In genomic region chr2:74834806-74835755, GRCh38 we compare ENCODE assay signal across 8 cellular contexts. TPM values are rescaled to one million over a fixed set of nuclear protein-coding genes. Genes with fewer than 3 reads are reported as not detected.
DNase-seq lines count a peak whose midpoint lies in the region; ATAC-seq lines count a peak whose summit lies in the region.

No MANE protein-coding gene starts in this region.

- H3K9me3 ChIP-seq in HUES64 (ENCODE audit: insufficient read depth, low read depth, low read length) (no peaks in the 10 kb centered on the region), SK-N-MC (ENCODE audit: low read depth, low read length) (no peaks in the 10 kb centered on the region), skeletal muscle tissue (ENCODE audit: control insufficient read depth in 3 of 3, low read length in 3 of 3) (no peaks in the 10 kb centered on the region)

- H3K9ac ChIP-seq in HUES64 (ENCODE audit: low read depth, low read length) (peak overlapping the region; percentile 95), SK-N-MC (ENCODE audit: insufficient read length) (peak overlapping the region; percentile 82), skeletal muscle tissue (ENCODE audit: low read depth in 1 of 3, low read length in 3 of 3) (peak overlapping the region; percentile 44 to 83 (median 80))

- H3K4me1 ChIP-seq in HUES64 (ENCODE audit: insufficient read depth, low read length), result peaks cover 30% of the 10 kb centered on the region
- peaks cover 17 to 27% (median 17%) of the 10 kb centered on the region in 3 donors for H3K4me1 ChIP-seq in skeletal muscle tissue (ENCODE audit: control insufficient read depth in 3 of 3, insufficient read depth in 3 of 3, low read length in 3 of 3)

- H3K4me3 ChIP-seq in HUES64 (ENCODE audit: low read length), result peak overlapping the region; percentile 95
- peak overlapping the region; percentile 97 for H3K4me3 ChIP-seq in SK-N-MC
- peak overlapping the region; percentile 64 to 88 (median 83) for H3K4me3 ChIP-seq in skeletal muscle tissue (ENCODE audit: low read length in 3 of 3)

- under 1% methylated on average over 82 of the region's 85 CpGs for WGBS in HUES64

- H3K36me3 ChIP-seq in HUES64 (ENCODE audit: insufficient read depth, low read length) (no peaks in the 10 kb centered on the region), SK-N-MC (ENCODE audit: insufficient read depth, low read length) (no peaks in the 10 kb centered on the region), skeletal muscle tissue (ENCODE audit: control insufficient read depth in 3 of 3, insufficient read depth in 3 of 3, low read length in 3 of 3) (no peaks in the 10 kb centered on the region)

- H3K27ac ChIP-seq in HUES64 (ENCODE audit: low read depth, low read length), result peak overlapping the region; percentile 98
- H3K27ac ChIP-seq in SK-N-MC, result peak overlapping the region; percentile 71; the same call in 1 of the 2 replicates
- H3K27ac ChIP-seq in skeletal muscle tissue (ENCODE audit: low read depth, low read length), result peak overlapping the region; percentile 73

- DNase-seq in Daoy (ENCODE audit: low read depth) (peak; percentile 82), SK-N-MC (ENCODE audit: low read depth, low spot score) (no peak), hepatic stellate cell (ENCODE audit: low spot score) (peak; percentile 67), NCI-H1048 (lab: John Stamatoyannopoulos, UW) (no peak)
- peak; percentile 85 for DNase-seq in activated naive CD4-positive, alpha-beta T cell treated with anti-CD3 and anti-CD28 coated beads, Interleukin-2, amount 50 U/mL, for 16 hours

- ATAC-seq in GM21447 (IDR thresholded peaks at IDR 0.05; ENCODE audit: unreplicated experiment), result peak; percentile 51

- H3K27me3 ChIP-seq in HUES64 (ENCODE audit: insufficient read depth, low read length), result no peaks in the 10 kb centered on the region
- H3K27me3 ChIP-seq in skeletal muscle tissue (ENCODE audit: control insufficient read depth in 3 of 3, insufficient read depth in 3 of 3, low read length in 3 of 3), result no peaks in the 10 kb centered on the region

RNA-seq across cellular contexts. Expression of gene HK2, which starts 1.2 kb away (rescaled TPM):
- total RNA-seq in Daoy (2014; rRNA removed; shearing (Covaris generic)), result 7.7 and 8.9 TPM in 2 replicates
- polyA plus RNA-seq in HUES64 (2013, experiment 1 of 2), result 26.0 TPM
- polyA plus RNA-seq in HUES64 (2013, experiment 2 of 2), result 27.3 TPM
- total RNA-seq in skeletal muscle tissue, result 5.7 TPM

Comparison
In these comparisons a context has a peak if more than half of its experiments do, and no peak if none do; other contexts are left out.
1. DNase-seq: peak in Daoy (single experiment), activated naive CD4-positive, alpha-beta T cell treated with anti-CD3 and anti-CD28 coated beads, Interleukin-2, amount 50 U/mL, for 16 hours (single experiment) and hepatic stellate cell (single experiment); none in SK-N-MC (single experiment) and NCI-H1048 (single experiment).
2. Peak in every context shown above with its lines, with median percentiles within 50 percentile points of each other: H3K27ac ChIP-seq, H3K4me3 ChIP-seq and H3K9ac ChIP-seq.